Comparison of ENCODE assay signal across 11 cellular contexts in the genomic region with DNA sequence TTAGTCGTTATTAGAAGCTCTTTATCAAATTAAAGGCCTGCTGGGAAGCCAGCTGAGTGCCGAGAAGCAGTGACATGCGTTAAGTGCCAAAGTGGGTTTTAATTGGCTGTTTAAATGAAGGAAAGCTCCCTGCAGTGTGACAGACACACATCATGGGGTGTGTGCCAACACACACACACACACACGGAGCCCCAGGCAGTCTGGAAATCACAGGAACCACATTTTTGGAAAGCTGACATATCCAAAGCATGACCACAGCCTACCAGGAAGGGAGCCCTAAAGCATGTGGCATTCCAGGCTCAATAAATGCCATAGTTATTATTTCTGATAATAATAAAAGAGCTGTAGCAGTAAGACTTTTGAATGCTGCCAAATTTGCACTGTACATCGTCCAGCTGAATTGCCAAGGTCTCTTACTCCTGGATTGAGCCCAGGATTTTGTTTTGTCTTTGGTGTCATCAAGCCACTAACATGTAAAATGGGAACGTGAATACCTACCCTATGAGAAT.
DNase-seq lines count a peak whose midpoint lies in the region; ATAC-seq and TF ChIP-seq lines count a peak whose summit lies in the region.
"Had no signal": no experiment of that assay in that cellular context is flagged by ENCODE, and none has a peak within 500 bp of the region (broad histone marks: within the 10 kb centered on the region; RNA-seq: fewer than 3 reads in every experiment).

No MANE protein-coding gene starts in this region.

- H3K9ac ChIP-seq in parathyroid adenoma = no peak overlapping the region

- H3K4me3 Mint-ChIP-seq in CD4-positive, alpha-beta T cell = no peak overlapping the region
- H3K4me3 Mint-ChIP-seq: memory B cell had no signal

- H3K36me3 Mint-ChIP-seq in CD4-positive, alpha-beta T cell (ENCODE audit: low read depth) = no peaks in the 10 kb centered on the region

- H3K4me1 ChIP-seq in esophagus (ENCODE audit: control insufficient read depth in 2 of 2, insufficient read depth in 2 of 2, low read length in 1 of 2) (peaks cover 0 to 3% of the 10 kb centered on the region in 2 donors), parathyroid adenoma (peaks cover 13% of the 10 kb centered on the region)

- no peaks in the 10 kb centered on the region for H3K36me3 ChIP-seq in BJ (ENCODE audit: control insufficient read depth, insufficient read depth, low read length)
- H3K36me3 ChIP-seq in esophagus (ENCODE audit: control insufficient read depth in 2 of 2, insufficient read depth in 2 of 2, low read length in 1 of 2) = peaks cover 0 to 2% of the 10 kb centered on the region in 2 donors
- no peaks in the 10 kb centered on the region for H3K36me3 ChIP-seq in parathyroid adenoma (ENCODE audit: control insufficient read depth, insufficient read depth, low read length)

- 30 to 42% methylated on average over 6 of the region's 6 CpGs for WGBS in esophagus, 2 donors

- CTCF ChIA-PET in BJ (lab: Yijun Ruan, JAX) = interaction anchor here (0.7 to 3.1 kb wide), 7 partner anchors 37 to 120 kb away, joined by 3 to 12 read pairs (median 4); no protein-coding TSS in a partner anchor
- CTCF ChIA-PET in CD4-positive, alpha-beta T cell (lab: Charles Lee) = no interaction called here

- H3K4me3 ChIP-seq in BJ (ENCODE audit: low read depth, low read length) = no peak overlapping the region
- H3K4me3 ChIP-seq in esophagus (ENCODE audit: low read depth in 1 of 2, low read length in 2 of 2) = no peak overlapping the region
- no peak overlapping the region for H3K4me3 ChIP-seq in parathyroid adenoma (ENCODE audit: low read depth, low read length)

- H3K27ac ChIP-seq in esophagus (ENCODE audit: low read depth in 2 of 2, low read length in 1 of 2) (peak overlapping the region; percentile 41 to 68), parathyroid adenoma (no peak overlapping the region)
- no peak overlapping the region for H3K27ac ChIP-seq in CD4-positive, alpha-beta T cell (ENCODE audit: low read depth, low read length)
- H3K27ac ChIP-seq: HL-60 had no signal

- H3K4me1 Mint-ChIP-seq in CD4-positive, alpha-beta T cell (ENCODE audit: low read depth) = no peaks in the 10 kb centered on the region
- H3K4me1 Mint-ChIP-seq: memory B cell had no signal

- H3K9me3 ChIP-seq in esophagus (ENCODE audit: control insufficient read depth in 2 of 2, insufficient read depth in 1 of 2, low read depth in 1 of 2, low read length in 1 of 2) = peaks cover 0 to 6% of the 10 kb centered on the region in 2 donors
- no peaks in the 10 kb centered on the region for H3K9me3 ChIP-seq in parathyroid adenoma (ENCODE audit: control insufficient read depth, low read length)
- peaks cover 3% of the 10 kb centered on the region for H3K9me3 ChIP-seq in CD4-positive, alpha-beta T cell (ENCODE audit: control insufficient read depth, low read length)

- no peak for ATAC-seq in CD4-positive, alpha-beta T cell (ENCODE audit: poor library complexity)

- DNase-seq in BJ (ENCODE audit: low read depth) (peak; percentile 95), NCI-H69 (lab: John Stamatoyannopoulos, UW) (peak; percentile 99), kidney glomerular epithelial cell (lab: John Stamatoyannopoulos, UW) (no peak), RPMI8226 (no peak)
- no peak for DNase-seq in CD4-positive, alpha-beta T cell
- no peak for DNase-seq in NK-92 treated with Interleukin-12 subunit alpha and Interleukin-12 subunit beta, amount 100 ng/mL, for 24 hours (lab: John Stamatoyannopoulos, UW)
- DNase-seq: cerebellar nuclear complex had no signal

- peaks cover 17% of the 10 kb centered on the region for H3K27me3 Mint-ChIP-seq in CD4-positive, alpha-beta T cell
- H3K27me3 Mint-ChIP-seq: memory B cell had no signal

- POLR2A ChIA-PET in BJ (lab: Charles Lee) = interaction anchor here (0.8 to 0.9 kb wide), 2 partner anchors 28 to 37 kb away, joined by 3 to 4 read pairs; no protein-coding TSS in a partner anchor
- POLR2A ChIA-PET in CD4-positive, alpha-beta T cell (lab: Charles Lee) = no interaction called here

- intact Hi-C loops in CD4-positive, alpha-beta T cell (cut with DNase I, micrococcal nuclease) = no loop called here

- H3K27ac Mint-ChIP-seq in CD4-positive, alpha-beta T cell = no peak overlapping the region
- H3K27ac Mint-ChIP-seq: memory B cell had no signal

- peaks cover 4% of the 10 kb centered on the region for H3K9me3 Mint-ChIP-seq in CD4-positive, alpha-beta T cell

- H3K4me2 ChIP-seq in parathyroid adenoma (ENCODE audit: low read length) = no peak overlapping the region

- peak overlapping the region; percentile 61 for H2AFZ ChIP-seq in parathyroid adenoma

- H3K27me3 ChIP-seq in BJ (ENCODE audit: control insufficient read depth, insufficient read depth, low read length) (no peaks in the 10 kb centered on the region), esophagus (ENCODE audit: control insufficient read depth in 1 of 2, insufficient read depth in 2 of 2, low read length in 2 of 2) (no peaks in the 10 kb centered on the region), parathyroid adenoma (ENCODE audit: control insufficient read depth, insufficient read depth, low read length) (no peaks in the 10 kb centered on the region)
- no peaks in the 10 kb centered on the region for H3K27me3 ChIP-seq in CD4-positive, alpha-beta T cell (ENCODE audit: control insufficient read depth, insufficient read depth, low read length)

- H3K79me2 ChIP-seq in parathyroid adenoma = no peaks in the 10 kb centered on the region

- TF ChIP-seq CTCF in BJ (IDR thresholded peaks at IDR 0.05; ENCODE audit: insufficient read depth, low read depth, low read length) (no peak), parathyroid adenoma (IDR thresholded peaks at IDR 0.05) (no peak)
- no peak for TF ChIP-seq CTCF in CD4-positive, alpha-beta T cell (IDR thresholded peaks at IDR 0.05)

Comparison
In these comparisons a context has a peak if more than half of its experiments do, and no peak if none do; other contexts are left out.
1. DNase-seq: peak in BJ (single experiment) and NCI-H69 (single experiment); none in CD4-positive, alpha-beta T cell (0 of 10), NK-92 treated with Interleukin-12 subunit alpha and Interleukin-12 subunit beta, amount 100 ng/mL, for 24 hours (single experiment), kidney glomerular epithelial cell (single experiment) and RPMI8226 (single experiment).
2. H3K27ac ChIP-seq: peak in esophagus (2 of 2); none in parathyroid adenoma (single experiment) and CD4-positive, alpha-beta T cell (single experiment).